ENCODE assay signal across 12 cellular contexts in the genomic region with DNA sequence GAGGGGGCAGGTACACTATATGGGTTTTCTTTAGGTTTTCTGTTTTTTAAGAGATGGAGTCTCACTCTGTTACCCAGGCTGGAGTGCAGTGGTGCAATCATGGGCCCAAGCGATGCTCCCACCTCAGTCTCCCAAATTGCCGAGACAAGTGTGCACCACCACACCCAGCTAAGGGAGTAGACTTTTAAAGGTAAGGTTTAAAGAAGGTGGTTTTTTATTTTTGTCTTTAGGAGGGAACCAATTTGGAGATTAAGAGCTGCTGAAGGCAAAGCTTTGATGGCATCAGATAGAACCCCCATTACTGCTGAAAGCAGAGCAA.
"Had no signal": no experiment of that assay in that cellular context is flagged by ENCODE, and none has a peak within 500 bp of the region (broad histone marks: within the 10 kb centered on the region; RNA-seq: fewer than 3 reads in every experiment).

No MANE protein-coding gene starts in this region.

- H3K27me3 Mint-ChIP-seq: activated naive CD8-positive, alpha-beta T cell treated with anti-CD3 and anti-CD28 coated beads, Interleukin-2, amount 10 ng/mL, durations not matched to agents 7 days and 5 days had no signal

- ATAC-seq: sciatic nerve had no signal

- H3K9me3 Mint-ChIP-seq: activated naive CD8-positive, alpha-beta T cell treated with anti-CD3 and anti-CD28 coated beads, Interleukin-2, amount 10 ng/mL, durations not matched to agents 7 days and 5 days; activated T-helper 1 cell treated with anti-CD3 and anti-CD28 coated beads, Interleukin-12 subunit alpha, Interleukin-12 subunit beta, Interleukin-2, Interleukin-4 antibody, amounts not matched to agents 30 ng/mL and 10 ng/mL and 1 ng/mL, durations not matched to agents 14 hours and 24 hours and 36 hours; nephron progenitor cell had no signal

- H3K4me3 ChIP-seq: thoracic aorta had no signal

- H3K27ac ChIP-seq: brain microvascular endothelial cell, thoracic aorta had no signal

- H3K4me3 Mint-ChIP-seq: activated naive CD8-positive, alpha-beta T cell treated with anti-CD3 and anti-CD28 coated beads, Interleukin-2, amount 10 ng/mL, durations not matched to agents 7 days and 5 days; activated T-helper 1 cell treated with anti-CD3 and anti-CD28 coated beads, Interleukin-12 subunit alpha, Interleukin-12 subunit beta, Interleukin-2, Interleukin-4 antibody, amounts not matched to agents 30 ng/mL and 10 ng/mL and 1 ng/mL, durations not matched to agents 14 hours and 24 hours and 36 hours; nephron progenitor cell had no signal

- DNase-seq: activated CD4-positive, alpha-beta T cell treated with anti-CD3 and anti-CD28 coated beads, Interleukin-2, amount 50 U/mL, for 48 hours; activated CD4-positive, CD25-positive, alpha-beta regulatory T cell treated with anti-CD3 and anti-CD28 coated beads, Interleukin-2, amount 50 U/mL, for 72 hours; activated naive CD8-positive, alpha-beta T cell treated with anti-CD3 and anti-CD28 coated beads, Interleukin-2, amount 10 ng/mL, durations not matched to agents 7 days and 5 days; brain microvascular endothelial cell; cortex of kidney; effector CD4-positive, alpha-beta T cell; foreskin melanocyte; kidney glomerular epithelial cell; nephron progenitor cell had no signal

- H3K9me3 ChIP-seq: thoracic aorta had no signal

- H3K27ac Mint-ChIP-seq: activated naive CD8-positive, alpha-beta T cell treated with anti-CD3 and anti-CD28 coated beads, Interleukin-2, amount 10 ng/mL, durations not matched to agents 7 days and 5 days; activated T-helper 1 cell treated with anti-CD3 and anti-CD28 coated beads, Interleukin-12 subunit alpha, Interleukin-12 subunit beta, Interleukin-2, Interleukin-4 antibody, amounts not matched to agents 30 ng/mL and 10 ng/mL and 1 ng/mL, durations not matched to agents 14 hours and 24 hours and 36 hours had no signal

- H3K27me3 ChIP-seq: brain microvascular endothelial cell had no signal
